Comparison of ENCODE assay signal across 9 cellular contexts in the genomic region with DNA sequence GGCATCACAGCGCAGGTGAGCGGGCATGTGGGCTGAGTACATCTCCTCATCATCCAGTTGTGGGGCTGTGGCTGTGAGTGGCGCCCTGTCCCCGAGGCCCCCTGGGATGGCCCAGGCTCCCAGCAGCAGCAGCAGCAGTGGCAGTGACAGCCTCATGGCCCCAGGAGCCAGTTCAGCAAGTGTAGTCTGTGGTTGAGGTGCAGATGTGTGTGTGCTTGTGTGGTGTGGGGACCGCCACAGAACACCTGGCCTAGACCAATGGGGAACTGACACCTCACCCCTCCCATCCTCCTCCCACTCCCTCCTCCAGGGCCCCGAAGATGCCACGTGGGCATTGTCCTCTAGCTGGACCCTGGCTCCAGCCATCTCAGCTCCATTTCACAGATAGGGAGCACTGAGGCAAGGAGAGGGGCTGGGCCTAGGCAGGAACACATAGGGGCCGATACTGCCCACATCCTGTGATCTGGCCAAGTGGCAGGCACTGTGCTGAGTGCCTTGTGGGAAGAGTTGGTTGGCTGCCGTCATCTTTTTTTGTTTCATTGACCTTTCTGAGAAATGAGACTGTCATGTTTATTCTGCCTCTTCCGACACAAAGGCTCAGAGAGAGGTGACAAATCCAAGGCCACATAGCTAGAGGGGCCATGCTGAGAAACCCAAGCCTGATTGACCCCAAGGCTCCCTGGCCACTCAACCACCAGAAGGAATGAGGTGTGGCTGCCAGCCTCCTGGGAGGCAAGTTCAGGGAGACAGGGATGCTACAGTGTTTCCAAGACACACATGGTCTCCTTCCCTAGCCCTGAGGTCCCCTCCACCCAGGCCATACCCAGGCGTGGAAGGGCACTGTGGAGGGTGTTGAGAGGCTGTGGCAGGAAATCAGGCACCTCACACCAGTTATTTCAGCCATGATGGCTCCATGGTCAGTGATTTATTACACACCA. TPM values are rescaled to one million over a fixed set of nuclear protein-coding genes. Genes with fewer than 3 reads are reported as not detected.
DNase-seq lines count a peak whose midpoint lies in the region; ATAC-seq, FAIRE-seq and TF ChIP-seq lines count a peak whose summit lies in the region.
"Had no signal": no experiment of that assay in that cellular context is flagged by ENCODE, and none has a peak within 500 bp of the region (broad histone marks: within the 10 kb centered on the region; RNA-seq: fewer than 3 reads in every experiment).

Gene MZB1, minus strand, starts transcription at position 213 of the 938 bp plus-strand sequence. Its CDS starts 57 bp downstream, at position 156.

- 78 to 81% methylated on average over 8 to 11 of the region's 11 CpGs for WGBS in body of pancreas, 2 donors
- 69 to 74% methylated on average over 7 to 10 of the region's 11 CpGs for WGBS in tibial nerve, 2 donors

- peak within 1 kb of the TSS; percentile 91 for H3K27ac ChIP-seq in keratinocyte (ENCODE audit: control insufficient read depth, insufficient read depth, low read length)
- no peak within 1 kb of the TSS for H3K27ac ChIP-seq in body of pancreas
- H3K27ac ChIP-seq in tibial nerve: peak within 1 kb of the TSS in 2 of 4 donors; percentile 14 to 74

- H2AFZ ChIP-seq in keratinocyte (ENCODE audit: control insufficient read depth, low read length): no peak within 1 kb of the TSS

- H3K4me1 ChIP-seq in keratinocyte (ENCODE audit: control insufficient read depth, extremely low read depth, insufficient read depth, low read length) (peaks cover 36% of the 10 kb centered on the region), body of pancreas (peaks cover 38% of the 10 kb centered on the region), tibial nerve (peaks cover 0 to 42% (median 23%) of the 10 kb centered on the region in 4 donors)

- peaks cover 15% of the 10 kb centered on the region for H3K79me2 ChIP-seq in keratinocyte (ENCODE audit: control insufficient read depth, insufficient read depth, low read length)

- peak; percentile 32 for ATAC-seq in HG03045 (IDR thresholded peaks at IDR 0.05; ENCODE audit: unreplicated experiment)
- ATAC-seq in body of pancreas: no peak

- H3K27me3 ChIP-seq in keratinocyte (ENCODE audit: control insufficient read depth, extremely low read depth, insufficient read depth, low read length): no peaks in the 10 kb centered on the region
- H3K27me3 ChIP-seq in body of pancreas: peaks cover 0 to 11% of the 10 kb centered on the region in 2 donors
- peaks cover 0 to 25% of the 10 kb centered on the region in 2 donors for H3K27me3 ChIP-seq in tibial nerve

- no peak within 1 kb of the TSS for H3K9ac ChIP-seq in keratinocyte (ENCODE audit: control insufficient read depth, extremely low read depth, insufficient read depth, low read length)

- H3K9me1 ChIP-seq in keratinocyte (ENCODE audit: control insufficient read depth, extremely low read depth, insufficient read depth, low read length): no peaks in the 10 kb centered on the region

- intact Hi-C loops in body of pancreas (cut with DNase I): no loop called here

- H3K9me3 ChIP-seq in keratinocyte (ENCODE audit: control insufficient read depth, low read depth, low read length) (no peaks in the 10 kb centered on the region), body of pancreas (no peaks in the 10 kb centered on the region), tibial nerve (no peaks in the 10 kb centered on the region)

- TF ChIP-seq CTCF in keratinocyte (optimal IDR thresholded peaks at IDR 0.05 in 1 of 3, IDR thresholded peaks at IDR 0.05 in 1 of 3, conservative IDR thresholded peaks at IDR 0.05 in 1 of 3; ENCODE audit: extremely low read depth in 1 of 3, insufficient read depth in 2 of 3, low read length in 3 of 3) (no peak), body of pancreas (IDR thresholded peaks at IDR 0.05) (no peak), tibial nerve (IDR thresholded peaks at IDR 0.05) (no peak)

- H3K4me3 ChIP-seq in keratinocyte (ENCODE audit: control insufficient read depth in 2 of 3, extremely low read depth in 1 of 3, insufficient read depth in 2 of 3, low read depth in 1 of 3, low read length in 3 of 3) (no peak within 1 kb of the TSS), body of pancreas (no peak within 1 kb of the TSS), tibial nerve (peak within 1 kb of the TSS in 1 of 4 donors; percentile 6)

- TF ChIP-seq EP300 in tibial nerve (IDR thresholded peaks at IDR 0.05): no peak

- no peaks in the 10 kb centered on the region for H3K36me3 ChIP-seq in keratinocyte (ENCODE audit: control insufficient read depth in 2 of 2, extremely low read depth in 1 of 2, insufficient read depth in 2 of 2, low read length in 2 of 2)
- no peaks in the 10 kb centered on the region for H3K36me3 ChIP-seq in body of pancreas (replicated peaks in 1 of 2; ENCODE audit: insufficient read depth in 1 of 2, low read depth in 2 of 2)
- no peaks in the 10 kb centered on the region for H3K36me3 ChIP-seq in tibial nerve

- no peak for FAIRE-seq in keratinocyte (lab: Jason Lieb, UNC)

- TF ChIP-seq POLR2A in body of pancreas (IDR thresholded peaks at IDR 0.05) (no peak), tibial nerve (IDR thresholded peaks at IDR 0.05) (no peak)

- no peak within 1 kb of the TSS for H3K4me2 ChIP-seq in keratinocyte (ENCODE audit: control insufficient read depth, extremely low read depth, insufficient read depth, low read depth, low read length)

- DNase-seq in activated naive CD4-positive, alpha-beta T cell treated with Interleukin-2 at 50 U/mL for 16 hours: peak; percentile 66
- DNase-seq in activated naive CD4-positive, alpha-beta T cell (lab: John Stamatoyannopoulos, UW): no peak
- DNase-seq in activated CD4-positive, alpha-beta T cell treated with anti-CD3 and anti-CD28 coated beads for 4 hours: peak; percentile 43 to 53
- DNase-seq in keratinocyte (ENCODE audit: low read depth, low spot score) (no peak), HuH-7 (ENCODE audit: low spot score) (no peak), body of pancreas (no peak), tibial nerve (ENCODE audit: low spot score in 2 of 2) (no peak)

- dilution Hi-C loops in keratinocyte (cut with MboI; ENCODE audit: extremely low pct_ligation_motif_present, low sequenced_read_pairs): no loop called here

- no peaks in the 10 kb centered on the region for H4K20me1 ChIP-seq in keratinocyte (ENCODE audit: control insufficient read depth, extremely low read depth, insufficient read depth, low read length)

RNA-seq across cellular contexts. Expression of gene MZB1, which starts in this region (rescaled TPM):
- 0.13 to 0.27 TPM in 2 of 3 replicates, not detected in the other for polyA plus RNA-seq in keratinocyte
- not detected for polyA plus RNA-seq in keratinocyte (2011; ENCODE audit: low read depth)
- not detected in 2 replicates for polyA plus RNA-seq in keratinocyte (2011; cell fraction: cytosol; rRNA removed)
- polyA plus RNA-seq in keratinocyte (2011; cell fraction: nucleus; rRNA removed): 0.09 and 0.10 TPM in 2 replicates
- polyA plus RNA-seq in keratinocyte (2012; ENCODE audit: low replicate concordance): 0.13 TPM in 1 of 2 replicates, not detected in the other
- 0.22 to 0.46 TPM in 2 of 3 replicates, not detected in the other for polyA minus RNA-seq in keratinocyte
- not detected for polyA minus RNA-seq in keratinocyte (2011; cell fraction: cytosol; rRNA and poly(A)+ RNA removed)
- 0.42 TPM in 1 of 2 replicates, not detected in the other for polyA minus RNA-seq in keratinocyte (2011; cell fraction: nucleus; rRNA and poly(A)+ RNA removed)
- 10 to 100 TPM in 1 of 2 donors, not detected in 1; 12.2 TPM for total RNA-seq in body of pancreas
- 1 to 10 TPM in 2 of 4 donors, not detected in 2; 2.1 to 2.4 TPM for total RNA-seq in tibial nerve
- polyA plus RNA-seq: AG04450 had no signal

Comparison
In these comparisons a context has a peak if more than half of its experiments do, and no peak if none do; other contexts are left out.
1. DNase-seq: peak in activated naive CD4-positive, alpha-beta T cell treated with Interleukin-2 at 50 U/mL for 16 hours (single experiment) and activated CD4-positive, alpha-beta T cell treated with anti-CD3 and anti-CD28 coated beads for 4 hours (2 of 2); none in activated naive CD4-positive, alpha-beta T cell (0 of 4), keratinocyte (single experiment), HuH-7 (single experiment), body of pancreas (0 of 4) and tibial nerve (0 of 2).